ENCODE assay signal across 24 cellular contexts in the genomic region with DNA sequence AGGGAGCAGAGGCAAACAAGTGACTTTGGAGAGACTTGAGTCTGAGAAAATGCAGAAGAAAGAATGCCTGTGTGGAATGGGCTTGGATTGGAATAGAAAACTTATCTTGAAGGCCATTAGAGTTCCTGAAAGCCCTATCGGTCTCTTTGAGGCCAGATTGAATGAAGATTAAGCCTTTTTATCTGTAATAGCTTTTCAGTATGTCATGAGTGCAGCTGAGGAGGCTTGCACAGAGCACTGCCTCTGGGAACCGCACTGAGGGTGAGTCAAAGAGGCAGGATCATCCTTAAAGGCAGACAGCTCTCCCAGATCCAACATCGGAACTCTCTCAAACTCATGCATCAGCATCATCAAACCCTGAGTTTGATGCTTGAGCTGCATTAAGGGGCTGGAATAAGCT.
"Had no signal": no experiment of that assay in that cellular context is flagged by ENCODE, and none has a peak within 500 bp of the region (broad histone marks: within the 10 kb centered on the region; RNA-seq: fewer than 3 reads in every experiment).

No MANE protein-coding gene starts in this region.

- H3K4me1 ChIP-seq: Peyer's patch had no signal

- H3K4me3 ChIP-seq: Peyer's patch had no signal

- H3K36me3 ChIP-seq: Peyer's patch had no signal

- H3K9me3 ChIP-seq: Peyer's patch had no signal

- H3K27ac ChIP-seq: Peyer's patch had no signal

- ATAC-seq: activated CD4-positive, CD25-positive, alpha-beta regulatory T cell treated with anti-CD3 and anti-CD28 coated beads, Interleukin-2, amount 50 U/mL, for 24 hours; activated CD8-positive, alpha-beta T cell treated with anti-CD3 and anti-CD28 coated beads for 36 hours; activated T-cell treated with anti-CD3 and anti-CD28 coated beads, Interleukin-2, amount 50 U/mL, for 72 hours; T-helper 17 cell had no signal

- H3K27me3 ChIP-seq: Peyer's patch had no signal

- DNase-seq: activated CD4-positive, alpha-beta T cell treated with anti-CD3 and anti-CD28 coated beads for 4 hours; activated CD8-positive, alpha-beta memory T cell treated with anti-CD3 and anti-CD28 coated beads, Interleukin-2, amount 50 U/mL, for 4 hours; activated CD8-positive, alpha-beta T cell treated with anti-CD3 and anti-CD28 coated beads for 36 hours; activated gamma-delta T cell treated with Interleukin-2 at 50 U/mL for 16 hours; activated naive CD4-positive, alpha-beta T cell treated with anti-CD3 and anti-CD28 coated beads, Interleukin-2, amount 10 ng/mL, durations not matched to agents 7 days and 5 days; activated naive CD8-positive, alpha-beta T cell treated with anti-CD3 and anti-CD28 coated beads for 36 hours; activated T-cell treated with anti-CD3 and anti-CD28 coated beads, Interleukin-2, amount 50 U/mL, for 72 hours; anterior cingulate cortex; KG1; NCI-H1092; NCI-H1417; NCI-H1930; NCI-H2171; NCI-H226; NCI-H510A; NCI-H526 treated with DMSO at 0.1 percent for 48 hours; NCI-H82; NK-92 treated with Interleukin-12 subunit alpha and Interleukin-12 subunit beta, amount 100 ng/mL, for 24 hours; OCI-M1; Peyer's patch; SHP77; T-helper 17 cell; T-helper 9 cell had no signal
